12 cellular contexts compared by ENCODE assay signal in the genomic region with DNA sequence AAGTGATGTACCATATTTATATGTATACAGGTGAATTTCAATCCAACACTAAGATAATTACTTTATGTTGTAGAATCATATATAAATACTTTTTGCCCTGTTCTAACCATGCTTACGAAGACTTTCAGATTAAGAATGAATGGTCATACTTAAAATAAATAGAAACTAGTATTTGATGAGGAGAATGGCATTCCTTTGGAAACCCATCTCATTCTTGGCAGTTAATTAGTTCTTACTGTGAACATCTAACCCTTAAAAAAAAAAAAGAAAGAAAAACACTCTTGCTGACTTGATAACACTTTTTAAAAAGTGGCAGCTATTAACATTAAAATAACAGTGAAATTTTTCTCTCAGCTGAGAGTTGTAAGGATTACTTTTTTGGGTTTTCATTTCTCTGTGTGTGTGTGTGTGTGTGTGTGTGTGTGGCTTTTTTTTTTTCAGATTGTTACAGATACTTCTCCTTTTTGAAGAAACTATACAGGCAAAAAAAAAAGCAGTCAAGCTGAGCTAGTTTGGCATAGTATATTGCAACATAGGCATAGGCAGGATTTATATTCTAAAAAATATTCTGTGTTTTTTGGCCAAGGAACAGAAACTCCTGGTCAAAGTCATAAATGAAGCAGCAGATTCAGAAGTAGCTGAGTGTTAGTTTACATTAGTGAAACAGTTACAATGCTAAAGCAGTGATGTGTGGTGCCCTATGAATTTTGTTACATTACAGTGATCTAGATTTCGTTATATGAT.
DNase-seq lines count a peak whose midpoint lies in the region; ATAC-seq and TF ChIP-seq lines count a peak whose summit lies in the region.
"Had no signal": no experiment of that assay in that cellular context is flagged by ENCODE, and none has a peak within 500 bp of the region (broad histone marks: within the 10 kb centered on the region; RNA-seq: fewer than 3 reads in every experiment).

No MANE protein-coding gene starts in this region.

- H3K4me3 ChIP-seq in osteoblast (ENCODE audit: insufficient read depth, low read length): no peak overlapping the region

- TF ChIP-seq CTCF in endothelial cell (IDR thresholded peaks at IDR 0.05; ENCODE audit: unreplicated experiment) (no peak), osteoblast (IDR thresholded peaks at IDR 0.05; ENCODE audit: extremely low read depth, low read depth, low read length) (no peak), GM10248 (IDR thresholded peaks at IDR 0.05; ENCODE audit: control extremely low read depth, extremely low read depth, low read depth, missing control alignments) (no peak)

- H2AFZ ChIP-seq in osteoblast (ENCODE audit: low read length): no peak overlapping the region

- H3K4me1 Mint-ChIP-seq in endothelial cell (ENCODE audit: unreplicated experiment): peaks cover 71% of the 10 kb centered on the region
- H3K4me1 Mint-ChIP-seq: central memory CD8-positive, alpha-beta T cell had no signal

- CTCF ChIA-PET in HEK293T (lab: Yijun Ruan, JAX) (interaction anchor here (0.6 kb wide), 1 partner anchor 14 kb away, joined by 6 read pairs; no protein-coding TSS in a partner anchor), GM10248 (lab: Yijun Ruan, JAX) (interaction anchor here (1.2 to 1.3 kb wide), 2 partner anchors 21 to 48 kb away, joined by 3 read pairs; no protein-coding TSS in a partner anchor)

- DNase-seq in GDM1 (lab: John Stamatoyannopoulos, UW) (peak; percentile 44), NOMO-1 (lab: John Stamatoyannopoulos, UW; ENCODE audit: unreplicated experiment in 2 of 2) (peak; percentile 84 to 91), endothelial cell (ENCODE audit: low spot score) (no peak), osteoblast (ENCODE audit: insufficient read length, low spot score, missing footprints) (no peak), DMS 273 treated with DMSO at 0.1 percent for 48 hours (lab: John Stamatoyannopoulos, UW) (no peak), HEK293T (ENCODE audit: extremely low spot score) (no peak), GM10248 (ENCODE audit: extremely low spot score) (no peak)
- DNase-seq: nucleus accumbens; stimulated activated CD4-positive, alpha-beta T cell treated with anti-CD3 and anti-CD28 coated beads, Interleukin-1b, Interleukin-23, amount 100 ng/mL, for 48 hours; stimulated activated naive CD8-positive, alpha-beta T cell treated with anti-CD3 and anti-CD28 coated beads, Interleukin-15, Interleukin-2, amounts not matched to agents 100 U/mL and 50 U/mL, for 24 hours had no signal

- peaks cover 3% of the 10 kb centered on the region for H3K36me3 Mint-ChIP-seq in endothelial cell (ENCODE audit: low read depth, unreplicated experiment)

- H4K20me1 ChIP-seq in osteoblast (ENCODE audit: insufficient read depth, low read length): no peaks in the 10 kb centered on the region

- H3K27ac ChIP-seq in osteoblast (ENCODE audit: low read depth, low read length): peak overlapping the region; percentile 10

- peaks cover 35% of the 10 kb centered on the region for H3K4me1 ChIP-seq in osteoblast (ENCODE audit: insufficient read depth, low read length)

- H3K27me3 Mint-ChIP-seq in endothelial cell (ENCODE audit: unreplicated experiment): no peaks in the 10 kb centered on the region
- H3K27me3 Mint-ChIP-seq: central memory CD8-positive, alpha-beta T cell had no signal

- no peaks in the 10 kb centered on the region for H3K36me3 ChIP-seq in osteoblast (ENCODE audit: insufficient read depth, low read length)

- no peaks in the 10 kb centered on the region for H3K9me3 Mint-ChIP-seq in endothelial cell (ENCODE audit: unreplicated experiment)
- H3K9me3 Mint-ChIP-seq: central memory CD8-positive, alpha-beta T cell had no signal

- POLR2A ChIA-PET in HEK293T (lab: Yijun Ruan, JAX): no interaction called here
- POLR2A ChIA-PET in GM10248 (lab: Yijun Ruan, JAX): no interaction called here

- H3K9me3 ChIP-seq in osteoblast (ENCODE audit: low read depth, low read length): no peaks in the 10 kb centered on the region

- no peaks in the 10 kb centered on the region for H3K27me3 ChIP-seq in osteoblast (ENCODE audit: insufficient read depth, low read length)

- H3K4me2 ChIP-seq in osteoblast (ENCODE audit: insufficient read depth, low read length): peak overlapping the region; percentile 41

- no peak for ATAC-seq in GM19023 (IDR thresholded peaks at IDR 0.05; ENCODE audit: unreplicated experiment)
- ATAC-seq: stimulated activated naive CD8-positive, alpha-beta T cell treated with anti-CD3 and anti-CD28 coated beads, Interleukin-15, Interleukin-2, amounts not matched to agents 100 U/mL and 50 U/mL, for 24 hours had no signal

- H3K4me3 Mint-ChIP-seq in endothelial cell (ENCODE audit: unreplicated experiment): no peak overlapping the region
- H3K4me3 Mint-ChIP-seq: central memory CD8-positive, alpha-beta T cell had no signal

- H3K79me2 ChIP-seq in osteoblast (ENCODE audit: insufficient read depth, low read length): peaks cover 16% of the 10 kb centered on the region

- peak overlapping the region; percentile 84 for H3K27ac Mint-ChIP-seq in endothelial cell (ENCODE audit: unreplicated experiment)

TF ChIP-seq in HEK293T, 16 proteins besides CTCF, POLR2A, EP300 and RAD21:
- TF ChIP-seq LEF1 (IDR thresholded peaks at IDR 0.05; ENCODE audit: borderline replicate concordance) (no peak), TARDBP (IDR thresholded peaks at IDR 0.05) (no peak), CTBP1 (IDR thresholded peaks at IDR 0.05; ENCODE audit: borderline replicate concordance) (no peak), ELF4 (IDR thresholded peaks at IDR 0.05) (no peak), HDGF (IDR thresholded peaks at IDR 0.05; ENCODE audit: borderline replicate concordance) (no peak), FOXA1 (IDR thresholded peaks at IDR 0.05) (no peak), FOXK2 (IDR thresholded peaks at IDR 0.05) (no peak), SUZ12 (IDR thresholded peaks at IDR 0.05) (no peak), SP1 (IDR thresholded peaks at IDR 0.05) (no peak), NFRKB (IDR thresholded peaks at IDR 0.05) (no peak), L3MBTL2 (conservative IDR thresholded peaks at IDR 0.05) (no peak), ZNF384 (IDR thresholded peaks at IDR 0.05) (no peak), FOXM1 (IDR thresholded peaks at IDR 0.05; ENCODE audit: borderline replicate concordance) (no peak), ARNT (IDR thresholded peaks at IDR 0.05) (no peak), BHLHE40 (IDR thresholded peaks at IDR 0.05; ENCODE audit: borderline replicate concordance) (no peak)
- TF ChIP-seq, protein P1, sequence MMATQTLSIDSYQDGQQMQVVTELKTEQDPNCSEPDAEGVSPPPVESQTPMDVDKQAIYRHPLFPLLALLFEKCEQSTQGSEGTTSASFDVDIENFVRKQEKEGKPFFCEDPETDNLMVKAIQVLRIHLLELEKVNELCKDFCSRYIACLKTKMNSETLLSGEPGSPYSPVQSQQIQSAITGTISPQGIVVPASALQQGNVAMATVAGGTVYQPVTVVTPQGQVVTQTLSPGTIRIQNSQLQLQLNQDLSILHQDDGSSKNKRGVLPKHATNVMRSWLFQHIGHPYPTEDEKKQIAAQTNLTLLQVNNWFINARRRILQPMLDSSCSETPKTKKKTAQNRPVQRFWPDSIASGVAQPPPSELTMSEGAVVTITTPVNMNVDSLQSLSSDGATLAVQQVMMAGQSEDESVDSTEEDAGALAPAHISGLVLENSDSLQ (IDR thresholded peaks at IDR 0.05): no peak
TF ChIP-seq in HEK293T: peak in this region for 0.

Comparison
In these comparisons a context has a peak if more than half of its experiments do, and no peak if none do; other contexts are left out.
1. DNase-seq: peak in GDM1 (single experiment) and NOMO-1 (2 of 2); none in endothelial cell (single experiment), osteoblast (single experiment), DMS 273 treated with DMSO at 0.1 percent for 48 hours (single experiment), HEK293T (single experiment) and GM10248 (single experiment).